8 cellular contexts compared by ENCODE assay signal in genomic region chr19:13748169-13748884, GRCh38. TPM values are rescaled to one million over a fixed set of nuclear protein-coding genes. Genes with fewer than 3 reads are reported as not detected.
DNase-seq lines count a peak whose midpoint lies in the region; ATAC-seq and TF ChIP-seq lines count a peak whose summit lies in the region.

No MANE protein-coding gene starts in this region.

- peaks cover 5% of the 10 kb centered on the region for H3K36me3 ChIP-seq in SK-N-MC (ENCODE audit: insufficient read depth, low read length)
- H3K36me3 ChIP-seq in endocrine pancreas (ENCODE audit: control insufficient read depth, insufficient read depth, low read length): no peaks in the 10 kb centered on the region

- H3K9ac ChIP-seq in SK-N-MC (ENCODE audit: insufficient read length) (peak overlapping the region; percentile 94), endocrine pancreas (ENCODE audit: control insufficient read depth, insufficient read depth, low read length) (peak overlapping the region; percentile 75)

- peaks cover 14 to 22% of the 10 kb centered on the region in 2 donors for H3K4me1 Mint-ChIP-seq in natural killer cell

- POLR2A ChIA-PET in AG04449 (lab: Yijun Ruan, JAX): interaction anchor here (1.1 to 2.3 kb wide), 4 partner anchors 15 to 694 kb away, joined by 3 to 11 read pairs (median 7); partner anchors contain the start of gene C19orf53

- no peaks in the 10 kb centered on the region for H3K27me3 ChIP-seq in endocrine pancreas (ENCODE audit: control insufficient read depth, insufficient read depth, low read length)

- H3K27ac Mint-ChIP-seq in natural killer cell: peak overlapping the region; percentile 91

- H3K36me3 Mint-ChIP-seq in natural killer cell: no peaks in the 10 kb centered on the region

- H3K4me3 ChIP-seq in AG04449 (ENCODE audit: low read depth, low read length): peak overlapping the region; percentile 80
- peak overlapping the region; percentile 97 for H3K4me3 ChIP-seq in SK-N-MC
- H3K4me3 ChIP-seq in endocrine pancreas (ENCODE audit: control insufficient read depth, insufficient read depth, low read length): peak overlapping the region; percentile 82

- peak overlapping the region; percentile 91 for H3K4me3 Mint-ChIP-seq in natural killer cell

- H3K9me3 Mint-ChIP-seq in natural killer cell: no peaks in the 10 kb centered on the region

- peak; percentile 9 for ATAC-seq in GM19035 (IDR thresholded peaks at IDR 0.05; ENCODE audit: unreplicated experiment)
- ATAC-seq in natural killer cell: peak in 1 of 3 donors; percentile 5
- ATAC-seq in HG02571 (IDR thresholded peaks at IDR 0.05; ENCODE audit: unreplicated experiment): no peak

- CTCF ChIA-PET in AG04449 (lab: Yijun Ruan, JAX): interaction anchor here (0.9 to 2.4 kb wide), 11 partner anchors 11 to 500 kb away, joined by 3 to 9 read pairs (median 3); partner anchors contain the start of gene MRI1

- H3K4me1 ChIP-seq in endocrine pancreas (ENCODE audit: control insufficient read depth, insufficient read depth, low read length): no peaks in the 10 kb centered on the region

- peak overlapping the region; percentile 63 for H3K27ac ChIP-seq in SK-N-MC

- no peak for TF ChIP-seq CTCF in AG04449 (IDR thresholded peaks at IDR 0.05; ENCODE audit: insufficient read depth, low read length, missing control alignments)
- no peak for TF ChIP-seq CTCF in natural killer cell (IDR thresholded peaks at IDR 0.05)

- H3K9me3 ChIP-seq in SK-N-MC (ENCODE audit: low read depth, low read length) (no peaks in the 10 kb centered on the region), endocrine pancreas (ENCODE audit: control insufficient read depth, low read length) (no peaks in the 10 kb centered on the region)

- DNase-seq in AG04449 (ENCODE audit: low read depth, low spot score): no peak
- DNase-seq in SK-N-MC (ENCODE audit: low read depth, low spot score): no peak
- no peak for DNase-seq in natural killer cell
- no peak for DNase-seq in retina
- DNase-seq in 8988T: no peak

- no peaks in the 10 kb centered on the region for H3K27me3 Mint-ChIP-seq in natural killer cell (ENCODE audit: low read depth in 2 of 2)

- intact Hi-C loops in natural killer cell (cut with micrococcal nuclease): no loop called here

RNA-seq across cellular contexts. Expression of gene MRI1, which starts 16.0 kb away (rescaled TPM):
- total RNA-seq in natural killer cell: 10 to 100 TPM; 25.7 to 35.4 (median 26.7) TPM

RNA-seq across cellular contexts. Expression of gene C19orf53, which starts 25.9 kb away (rescaled TPM):
- 10 to 100 TPM; 52.2 to 56.6 (median 54.7) TPM for total RNA-seq in natural killer cell

RNA-seq across cellular contexts. Expression of gene ZSWIM4, which starts 46.9 kb away (rescaled TPM):
- total RNA-seq in natural killer cell: 1 to 10 TPM; 5.8 to 5.9 (median 5.9) TPM
